In genomic region chr15:90280743-90281142, GRCh38 we compare ENCODE assay signal across 4 cellular contexts. TPM values are rescaled to one million over a fixed set of nuclear protein-coding genes. Genes with fewer than 3 reads are reported as not detected.
"Had no signal": no experiment of that assay in that cellular context is flagged by ENCODE, and none has a peak within 500 bp of the region (broad histone marks: within the 10 kb centered on the region; RNA-seq: fewer than 3 reads in every experiment).

No MANE protein-coding gene starts in this region.

RNA-seq across cellular contexts. Expression of gene TTLL13, which starts 31.4 kb away (rescaled TPM):
- total RNA-seq: stomach, thoracic aorta, urinary bladder, vagina had no signal
